20 cellular contexts compared by ENCODE assay signal in genomic region chr16:48013476-48013875, GRCh38.
A peak's percentile ranks its signal among the peaks of the same experiment; 100 is the strongest.
DNase-seq lines count a peak whose midpoint lies in the region; ATAC-seq, FAIRE-seq and TF ChIP-seq lines count a peak whose summit lies in the region.
"Had no signal": no experiment of that assay in that cellular context is flagged by ENCODE, and none has a peak within 500 bp of the region (broad histone marks: within the 10 kb centered on the region; RNA-seq: fewer than 3 reads in every experiment).

No MANE protein-coding gene starts in this region.

- TF ChIP-seq CTCF in astrocyte of the cerebellum (IDR thresholded peaks at IDR 0.05; ENCODE audit: low read depth, low read length, missing control alignments) (no peak), keratinocyte (optimal IDR thresholded peaks at IDR 0.05 in 1 of 3, IDR thresholded peaks at IDR 0.05 in 1 of 3, conservative IDR thresholded peaks at IDR 0.05 in 1 of 3; ENCODE audit: extremely low read depth in 1 of 3, insufficient read depth in 2 of 3, low read length in 3 of 3) (no peak)

- H2BK120ac ChIP-seq in mesenchymal stem cell (ENCODE audit: low read depth, low read length): no peak overlapping the region

- H3K18ac ChIP-seq in mesenchymal stem cell (ENCODE audit: low read depth in 1 of 2, low read length in 2 of 2): no peak overlapping the region

- H3K14ac ChIP-seq in mesenchymal stem cell (ENCODE audit: low read length in 2 of 2): no peak overlapping the region

- DNase-seq in Daoy (ENCODE audit: low read depth): peak; percentile 88
- DNase-seq in LHCN-M2 (ENCODE audit: low read depth): peak; percentile 29
- DNase-seq in astrocyte of the cerebellum (ENCODE audit: low read depth): peak; percentile 38
- peak; percentile 86 for DNase-seq in keratinocyte (ENCODE audit: low read depth, low spot score)
- DNase-seq in mesenchymal stem cell: no peak
- no peak for DNase-seq in 8988T
- DNase-seq: activated CD4-positive, alpha-beta T cell treated with anti-CD3 and anti-CD28 coated beads for 1 hour; activated naive CD4-positive, alpha-beta T cell treated with anti-CD3 and anti-CD28 coated beads for 36 hours; AML-193; IMR-90; islet precursor cell; mucosa of descending colon; NCI-H1105 treated with DMSO at 0.1 percent for 48 hours; NCI-H526; Peyer's patch; T-helper 17 cell; uterus had no signal

- H3K79me1 ChIP-seq in mesenchymal stem cell (replicated peaks; ENCODE audit: low read length, poor library complexity, severe bottlenecking): no peaks in the 10 kb centered on the region

- no peaks in the 10 kb centered on the region for H3K79me2 ChIP-seq in keratinocyte (ENCODE audit: control insufficient read depth, insufficient read depth, low read length)

- H3K9ac ChIP-seq in keratinocyte (ENCODE audit: control insufficient read depth, extremely low read depth, insufficient read depth, low read length): peak overlapping the region; percentile 16
- no peak overlapping the region for H3K9ac ChIP-seq in mesenchymal stem cell (ENCODE audit: low read length)

- H3K4me2 ChIP-seq in keratinocyte (ENCODE audit: control insufficient read depth, extremely low read depth, insufficient read depth, low read depth, low read length): peak overlapping the region; percentile 19
- H3K4me2 ChIP-seq in mesenchymal stem cell (ENCODE audit: low read length, poor library complexity, severe bottlenecking): no peak overlapping the region
- H3K4me2 ChIP-seq: smooth muscle cell had no signal

- no peak for TF ChIP-seq POLR2A in GM18505 (IDR thresholded peaks at IDR 0.05; ENCODE audit: borderline replicate concordance, extremely low read depth, insufficient read depth, insufficient read length)

- H4K8ac ChIP-seq in mesenchymal stem cell (ENCODE audit: low read length): no peak overlapping the region

- dilution Hi-C loops in keratinocyte (cut with MboI; ENCODE audit: extremely low pct_ligation_motif_present, low sequenced_read_pairs): no loop called here

- peak; percentile 67 for FAIRE-seq in keratinocyte (lab: Jason Lieb, UNC)

- ATAC-seq in HG02884 (IDR thresholded peaks at IDR 0.05; ENCODE audit: unreplicated experiment) (no peak), GM18505 (IDR thresholded peaks at IDR 0.05; ENCODE audit: unreplicated experiment) (no peak)
- ATAC-seq: mucosa of descending colon, T-helper 17 cell had no signal

- H3K27me3 ChIP-seq in keratinocyte (ENCODE audit: control insufficient read depth, extremely low read depth, insufficient read depth, low read length): no peaks in the 10 kb centered on the region
- H3K27me3 ChIP-seq in mesenchymal stem cell (ENCODE audit: control insufficient read depth in 1 of 2, insufficient read depth in 1 of 2, low read length in 2 of 2): peaks cover 0 to 3% of the 10 kb centered on the region in 2 experiments
- H3K27me3 ChIP-seq: Peyer's patch, uterus had no signal

- no peaks in the 10 kb centered on the region for H4K20me1 ChIP-seq in keratinocyte (ENCODE audit: control insufficient read depth, extremely low read depth, insufficient read depth, low read length)

- H3K9me3 ChIP-seq in keratinocyte (ENCODE audit: control insufficient read depth, low read depth, low read length): no peaks in the 10 kb centered on the region
- H3K9me3 ChIP-seq in mesenchymal stem cell (ENCODE audit: control insufficient read depth, low read length): no peaks in the 10 kb centered on the region
- H3K9me3 ChIP-seq: mucosa of descending colon, Peyer's patch, uterus had no signal

- H3K4me1 ChIP-seq in keratinocyte (ENCODE audit: control insufficient read depth, extremely low read depth, insufficient read depth, low read length) (peaks cover 20% of the 10 kb centered on the region), mesenchymal stem cell (ENCODE audit: control insufficient read depth, insufficient read depth, low read depth, low read length) (peaks cover 3% of the 10 kb centered on the region)
- H3K4me1 ChIP-seq: Peyer's patch, uterus had no signal

- H2AFZ ChIP-seq in keratinocyte (ENCODE audit: control insufficient read depth, low read length): no peak overlapping the region
- no peak overlapping the region for H2AFZ ChIP-seq in mesenchymal stem cell (ENCODE audit: low read depth, low read length)

- H3K4me3 ChIP-seq in astrocyte of the cerebellum (ENCODE audit: low read depth, low read length): no peak overlapping the region
- H3K4me3 ChIP-seq in keratinocyte (ENCODE audit: control insufficient read depth in 2 of 3, extremely low read depth in 1 of 3, insufficient read depth in 2 of 3, low read depth in 1 of 3, low read length in 3 of 3): no peak overlapping the region
- no peak overlapping the region for H3K4me3 ChIP-seq in mesenchymal stem cell (ENCODE audit: insufficient read depth in 1 of 2, low read depth in 1 of 2, low read length in 2 of 2)
- H3K4me3 ChIP-seq: mucosa of descending colon, Peyer's patch, smooth muscle cell, uterus had no signal

- H2AK5ac ChIP-seq in mesenchymal stem cell (ENCODE audit: low read length, severe bottlenecking): no peak overlapping the region

- no peak overlapping the region for H3K23ac ChIP-seq in mesenchymal stem cell (ENCODE audit: low read length in 2 of 2)

- no peak overlapping the region for H2BK5ac ChIP-seq in mesenchymal stem cell (ENCODE audit: low read depth, low read length, poor library complexity, severe bottlenecking)

- H3K27ac ChIP-seq in keratinocyte (ENCODE audit: control insufficient read depth, insufficient read depth, low read length) (peak overlapping the region; percentile 79), mesenchymal stem cell (ENCODE audit: low read length, poor library complexity, severe bottlenecking) (no peak overlapping the region)
- H3K27ac ChIP-seq: Peyer's patch, uterus had no signal

- in situ Hi-C loops in astrocyte of the cerebellum (cut with HindIII; ENCODE audit: low sequenced_read_pairs): no loop called here

- no peak overlapping the region for H3K4ac ChIP-seq in mesenchymal stem cell (ENCODE audit: low read depth in 1 of 2, low read length in 2 of 2)

- no peaks in the 10 kb centered on the region for H3K9me1 ChIP-seq in keratinocyte (ENCODE audit: control insufficient read depth, extremely low read depth, insufficient read depth, low read length)

- H2BK15ac ChIP-seq in mesenchymal stem cell (ENCODE audit: low read depth, poor library complexity, severe bottlenecking): no peak overlapping the region

- WGBS in mesenchymal stem cell: 67% methylated on average over 7 of the region's 7 CpGs

- H2BK12ac ChIP-seq in mesenchymal stem cell (ENCODE audit: low read length in 2 of 2): no peak overlapping the region

- H3K36me3 ChIP-seq in keratinocyte (ENCODE audit: control insufficient read depth in 2 of 2, extremely low read depth in 1 of 2, insufficient read depth in 2 of 2, low read length in 2 of 2) (no peaks in the 10 kb centered on the region), mesenchymal stem cell (ENCODE audit: control insufficient read depth in 1 of 2, insufficient read depth in 2 of 2, low read depth in 1 of 2, low read length in 2 of 2) (no peaks in the 10 kb centered on the region)
- H3K36me3 ChIP-seq: Peyer's patch, uterus had no signal

- no peak overlapping the region for H4K91ac ChIP-seq in mesenchymal stem cell (ENCODE audit: low read length)

Comparison
In these comparisons a context has a peak if more than half of its experiments do, and no peak if none do; other contexts are left out.
1. DNase-seq: peak in Daoy (single experiment), LHCN-M2 (single experiment), astrocyte of the cerebellum (single experiment) and keratinocyte (single experiment); none in mesenchymal stem cell (single experiment) and 8988T (single experiment).